In the genomic region with DNA sequence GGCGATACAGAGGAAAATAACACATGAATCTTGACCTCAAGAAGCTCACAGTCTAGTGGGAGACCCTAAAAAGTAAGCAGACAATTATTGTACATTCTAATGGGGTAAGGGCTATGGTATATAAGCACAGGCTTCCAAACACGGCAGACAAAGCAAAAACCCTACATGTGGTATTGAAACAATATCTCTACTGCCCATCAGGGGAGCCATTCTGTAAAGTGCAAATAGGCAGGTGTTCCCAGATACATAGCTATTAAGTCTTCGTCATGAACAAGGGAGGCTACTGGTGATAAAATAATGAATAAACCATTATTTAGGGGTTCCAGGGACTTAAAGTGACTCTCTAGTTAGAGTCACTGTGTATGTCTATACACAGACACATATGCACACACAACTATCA, we compare ENCODE assay signal across 21 cellular contexts. TPM values are rescaled to one million over a fixed set of nuclear protein-coding genes. Genes with fewer than 3 reads are reported as not detected.
DNase-seq lines count a peak whose midpoint lies in the region; ATAC-seq and TF ChIP-seq lines count a peak whose summit lies in the region.
"Had no signal": no experiment of that assay in that cellular context is flagged by ENCODE, and none has a peak within 500 bp of the region (broad histone marks: within the 10 kb centered on the region; RNA-seq: fewer than 3 reads in every experiment).

No MANE protein-coding gene starts in this region.

- H3K9me2 ChIP-seq in HCT116 (ENCODE audit: insufficient read depth) = no peaks in the 10 kb centered on the region
- no peaks in the 10 kb centered on the region for H3K9me2 ChIP-seq in hepatocyte (replicated peaks; ENCODE audit: insufficient read depth)

- no peaks in the 10 kb centered on the region for H3K36me3 ChIP-seq in HCT116 (ENCODE audit: control insufficient read depth in 1 of 2, insufficient read depth in 2 of 2, low read length in 2 of 2)
- no peaks in the 10 kb centered on the region for H3K36me3 ChIP-seq in hepatocyte (replicated peaks; ENCODE audit: insufficient read depth, low read depth)
- no peaks in the 10 kb centered on the region for H3K36me3 ChIP-seq in prostate gland
- H3K36me3 ChIP-seq: esophagus squamous epithelium had no signal

- H3K27ac ChIP-seq in HCT116 (ENCODE audit: low read depth, low read length) (no peak overlapping the region), hepatocyte (peak overlapping the region; percentile 69), prostate gland (no peak overlapping the region)
- H3K27ac ChIP-seq: esophagus squamous epithelium, GM23248 had no signal

- TF ChIP-seq RAD21 in HCT116 (IDR thresholded peaks at IDR 0.05; ENCODE audit: low read depth) = no peak

- H3K4me1 ChIP-seq in HCT116 (ENCODE audit: control insufficient read depth in 1 of 2, insufficient read depth in 2 of 2, low read length in 2 of 2) (no peaks in the 10 kb centered on the region), hepatocyte (ENCODE audit: insufficient read depth) (peaks cover 12% of the 10 kb centered on the region), prostate gland (replicated peaks) (no peaks in the 10 kb centered on the region)
- H3K4me1 ChIP-seq: esophagus squamous epithelium had no signal

- WGBS in hepatocyte (ENCODE audit: low lambda C conversion rate, missing lambda C conversion rate) = 84% methylated on average over 3 of the region's 3 CpGs
- WGBS in prostate gland = 74% methylated on average over 3 of the region's 3 CpGs

- RAD21 ChIA-PET in HCT116 (lab: Charles Lee; ENCODE audit: low non-redundant PET in 1 of 2, low total read pairs in 2 of 2, uncharacterized antibody in 2 of 2, unreplicated experiment in 2 of 2) = no interaction called here

- no peaks in the 10 kb centered on the region for H4K20me1 ChIP-seq in HCT116 (ENCODE audit: insufficient read depth)
- H4K20me1 ChIP-seq in hepatocyte (ENCODE audit: insufficient read depth, poor library complexity, severe bottlenecking) = no peaks in the 10 kb centered on the region

- H3K79me2 ChIP-seq in HCT116 (ENCODE audit: insufficient read depth, low read length) (no peaks in the 10 kb centered on the region), hepatocyte (no peaks in the 10 kb centered on the region)

- H3K9ac ChIP-seq in HCT116 (ENCODE audit: low read length) = no peak overlapping the region
- H3K9ac ChIP-seq: GM23248 had no signal

- POLR2A ChIA-PET in HCT116 (lab: Charles Lee) = interaction anchor here (0.6 kb wide), 1 partner anchor 52 kb away, joined by 3 read pairs; no protein-coding TSS in a partner anchor

- CTCF ChIA-PET in HCT116 (lab: Charles Lee) = interaction anchor here (0.9 kb wide), 1 partner anchor 10 kb away, joined by 3 read pairs; no protein-coding TSS in a partner anchor

- no TSS peak for BruUV-seq in HCT116 (replicated peaks; lab: Mats Ljungman, UMichigan)

- TF ChIP-seq POLR2A in HCT116 (IDR thresholded peaks at IDR 0.05; ENCODE audit: borderline replicate concordance, extremely low read depth, insufficient read depth, insufficient read length) = no peak
- no peak for TF ChIP-seq POLR2A in prostate gland (IDR thresholded peaks at IDR 0.05)

- H3K4me2 ChIP-seq in HCT116 (ENCODE audit: low read length) = no peak overlapping the region
- H3K4me2 ChIP-seq in hepatocyte = no peak overlapping the region

- TF ChIP-seq CTCF in HCT116 (IDR thresholded peaks at IDR 0.05 in 2 of 3, conservative IDR thresholded peaks at IDR 0.05 in 1 of 3; ENCODE audit: borderline replicate concordance in 1 of 3, insufficient read depth in 1 of 3, low read depth in 2 of 3, low read length in 2 of 3) (peak in 2 of 3 experiments; percentile 30 to 43; a peak in 3 of 6 replicates), hepatocyte (IDR thresholded peaks at IDR 0.05; ENCODE audit: poor library complexity) (no peak), prostate gland (IDR thresholded peaks at IDR 0.05) (no peak)

- H2AFZ ChIP-seq in HCT116 (ENCODE audit: low read depth, low read length, poor library complexity, severe bottlenecking) = no peak overlapping the region
- no peak overlapping the region for H2AFZ ChIP-seq in hepatocyte
- H2AFZ ChIP-seq: GM23248 had no signal

- intact Hi-C loops in HCT116 (cut with micrococcal nuclease) = no loop called here
- intact Hi-C loops in prostate gland (cut with DNase I) = no loop called here

- H3K4me3 ChIP-seq in HCT116 (replicated peaks in 1 of 2; ENCODE audit: low read depth in 1 of 2, low read length in 2 of 2) (no peak overlapping the region), hepatocyte (no peak overlapping the region), prostate gland (no peak overlapping the region)
- H3K4me3 ChIP-seq: esophagus squamous epithelium, GM23248 had no signal

- H3K9me3 ChIP-seq in HCT116 (ENCODE audit: control insufficient read depth in 1 of 2, insufficient read depth in 1 of 2, low read depth in 1 of 2, low read length in 2 of 2) (no peaks in the 10 kb centered on the region), hepatocyte (ENCODE audit: low read depth) (no peaks in the 10 kb centered on the region), prostate gland (no peaks in the 10 kb centered on the region)
- H3K9me3 ChIP-seq: esophagus squamous epithelium had no signal

- H3K27me3 ChIP-seq in HCT116 (ENCODE audit: insufficient read depth, low read length) = no peaks in the 10 kb centered on the region
- no peaks in the 10 kb centered on the region for H3K27me3 ChIP-seq in hepatocyte
- no peaks in the 10 kb centered on the region for H3K27me3 ChIP-seq in prostate gland (replicated peaks; ENCODE audit: insufficient read depth)
- H3K27me3 ChIP-seq: esophagus squamous epithelium had no signal

- 0 out of 2 replicates have a peak, but pooled peaks have one; percentile 46 for ATAC-seq in HCT116
- ATAC-seq: activated T-helper 17 cell treated with anti-CD3 and anti-CD28 coated beads, Interleukin-2, amount 50 U/mL, for 72 hours; right cardiac atrium; T-cell had no signal

- DNase-seq in HCT116 (ENCODE audit: low read depth, low spot score) = no peak
- peak; percentile 87 for DNase-seq in NCI-H146 (lab: John Stamatoyannopoulos, UW)
- peak; percentile 37 for DNase-seq in NCI-H774 (lab: John Stamatoyannopoulos, UW)
- DNase-seq in hepatocyte (ENCODE audit: low spot score) = peak; percentile 13
- no peak for DNase-seq in prostate gland (ENCODE audit: low spot score)
- no peak for DNase-seq in stimulated activated CD4-positive, alpha-beta T cell treated with anti-CD3 and anti-CD28 coated beads, Interleukin-2, amount 100 ng/mL, for 48 hours
- no peak for DNase-seq in NCI-H187 (lab: John Stamatoyannopoulos, UW)
- DNase-seq in hepatic stellate cell (ENCODE audit: low spot score) = no peak
- DNase-seq: activated CD4-positive, alpha-beta T cell treated with anti-CD3 and anti-CD28 coated beads, Interleukin-2, amount 10 ng/mL, durations not matched to agents 7 days and 5 days; effector CD8-positive, alpha-beta T cell; esophagus squamous epithelium; GM23248; NCI-H1092 treated with DMSO at 0.1 percent for 48 hours; NCI-H446; right cardiac atrium; Right ventricle myocardium superior; stimulated activated CD4-positive, alpha-beta T cell treated with anti-CD3 and anti-CD28 coated beads, Interleukin-15, amount 100 ng/mL, for 24 hours; substantia nigra; T-cell had no signal

TF ChIP-seq in HCT116, 20 proteins besides CTCF, POLR2A, EP300 and RAD21 (continues in another document):
- TF ChIP-seq, protein P1, sequence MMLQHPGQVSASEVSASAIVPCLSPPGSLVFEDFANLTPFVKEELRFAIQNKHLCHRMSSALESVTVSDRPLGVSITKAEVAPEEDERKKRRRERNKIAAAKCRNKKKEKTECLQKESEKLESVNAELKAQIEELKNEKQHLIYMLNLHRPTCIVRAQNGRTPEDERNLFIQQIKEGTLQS (IDR thresholded peaks at IDR 0.05) = no peak
- no peak for TF ChIP-seq SP1 (IDR thresholded peaks at IDR 0.05; ENCODE audit: low read depth)
- TF ChIP-seq, protein P2, sequence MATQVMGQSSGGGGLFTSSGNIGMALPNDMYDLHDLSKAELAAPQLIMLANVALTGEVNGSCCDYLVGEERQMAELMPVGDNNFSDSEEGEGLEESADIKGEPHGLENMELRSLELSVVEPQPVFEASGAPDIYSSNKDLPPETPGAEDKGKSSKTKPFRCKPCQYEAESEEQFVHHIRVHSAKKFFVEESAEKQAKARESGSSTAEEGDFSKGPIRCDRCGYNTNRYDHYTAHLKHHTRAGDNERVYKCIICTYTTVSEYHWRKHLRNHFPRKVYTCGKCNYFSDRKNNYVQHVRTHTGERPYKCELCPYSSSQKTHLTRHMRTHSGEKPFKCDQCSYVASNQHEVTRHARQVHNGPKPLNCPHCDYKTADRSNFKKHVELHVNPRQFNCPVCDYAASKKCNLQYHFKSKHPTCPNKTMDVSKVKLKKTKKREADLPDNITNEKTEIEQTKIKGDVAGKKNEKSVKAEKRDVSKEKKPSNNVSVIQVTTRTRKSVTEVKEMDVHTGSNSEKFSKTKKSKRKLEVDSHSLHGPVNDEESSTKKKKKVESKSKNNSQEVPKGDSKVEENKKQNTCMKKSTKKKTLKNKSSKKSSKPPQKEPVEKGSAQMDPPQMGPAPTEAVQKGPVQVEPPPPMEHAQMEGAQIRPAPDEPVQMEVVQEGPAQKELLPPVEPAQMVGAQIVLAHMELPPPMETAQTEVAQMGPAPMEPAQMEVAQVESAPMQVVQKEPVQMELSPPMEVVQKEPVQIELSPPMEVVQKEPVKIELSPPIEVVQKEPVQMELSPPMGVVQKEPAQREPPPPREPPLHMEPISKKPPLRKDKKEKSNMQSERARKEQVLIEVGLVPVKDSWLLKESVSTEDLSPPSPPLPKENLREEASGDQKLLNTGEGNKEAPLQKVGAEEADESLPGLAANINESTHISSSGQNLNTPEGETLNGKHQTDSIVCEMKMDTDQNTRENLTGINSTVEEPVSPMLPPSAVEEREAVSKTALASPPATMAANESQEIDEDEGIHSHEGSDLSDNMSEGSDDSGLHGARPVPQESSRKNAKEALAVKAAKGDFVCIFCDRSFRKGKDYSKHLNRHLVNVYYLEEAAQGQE (IDR thresholded peaks at IDR 0.05; ENCODE audit: low read depth) = no peak
- no peak for TF ChIP-seq YY1 (IDR thresholded peaks at IDR 0.05; ENCODE audit: extremely low read depth, insufficient replicate concordance, low read depth, low read length)

RNA-seq across cellular contexts. Expression of gene ASB14, which starts 38.6 kb away (rescaled TPM):
- total RNA-seq in HCT116 (2021; ENCODE audit: unreplicated experiment) (not detected), hepatocyte (not detected in 2 replicates), prostate gland (not detected)
- 0.07 and 0.13 TPM in 2 replicates for polyA plus RNA-seq in HCT116 (2012)
- 0.10 and 0.19 TPM in 2 replicates for polyA plus RNA-seq in hepatocyte
- total RNA-seq: activated CD4-positive, alpha-beta T cell treated with anti-CD3 and anti-CD28 coated beads, Interleukin-2, amount 10 ng/mL, durations not matched to agents 7 days and 5 days; activated T-helper 17 cell treated with anti-CD3 and anti-CD28 coated beads, Interleukin-2, amount 50 U/mL, for 72 hours; esophagus squamous epithelium; GM23248; osteocyte; T-cell had no signal

Comparison
In these comparisons a context has a peak if more than half of its experiments do, and no peak if none do; other contexts are left out.
1. DNase-seq: peak in NCI-H146 (single experiment), NCI-H774 (single experiment) and hepatocyte (single experiment); none in HCT116 (single experiment), prostate gland (single experiment), stimulated activated CD4-positive, alpha-beta T cell treated with anti-CD3 and anti-CD28 coated beads, Interleukin-2, amount 100 ng/mL, for 48 hours (0 of 2), NCI-H187 (0 of 2) and hepatic stellate cell (single experiment).
2. CTCF ChIP-seq: peak in HCT116 (2 of 3); none in hepatocyte (single experiment) and prostate gland (0 of 4).